17 cellular contexts compared by ENCODE assay signal in the genomic region with DNA sequence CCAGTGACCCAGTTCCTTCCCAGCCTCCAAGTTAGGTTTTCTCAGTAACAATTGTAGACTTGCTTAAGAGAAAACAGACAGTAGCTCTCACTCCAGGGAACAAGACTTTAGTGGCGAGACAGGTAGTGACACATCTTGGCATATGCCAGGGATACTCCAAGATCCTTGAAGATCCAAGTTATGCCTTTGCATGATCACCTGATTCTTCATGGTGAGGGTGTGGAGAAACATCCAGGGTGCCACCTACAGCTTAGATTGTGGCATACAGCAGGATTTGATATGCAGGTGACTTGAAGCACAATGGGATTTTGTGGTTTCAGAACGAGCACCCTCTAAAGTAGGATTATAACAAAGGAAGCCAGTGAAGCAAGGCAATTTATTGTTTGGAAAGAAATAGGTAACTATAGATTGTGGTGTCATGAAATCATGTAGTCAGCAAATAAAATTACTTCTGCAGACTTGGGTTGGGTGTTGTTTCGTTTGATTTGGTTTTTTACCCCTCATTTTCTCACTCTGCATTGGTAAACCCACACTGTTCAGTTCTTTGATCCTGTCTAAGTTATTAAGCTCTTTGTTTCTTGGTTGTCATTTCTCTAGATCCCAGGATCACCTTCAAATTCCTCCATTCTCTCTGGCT. TPM values are rescaled to one million over a fixed set of nuclear protein-coding genes. Genes with fewer than 3 reads are reported as not detected.
DNase-seq lines count a peak whose midpoint lies in the region; ATAC-seq lines count a peak whose summit lies in the region.
"Had no signal": no experiment of that assay in that cellular context is flagged by ENCODE, and none has a peak within 500 bp of the region (broad histone marks: within the 10 kb centered on the region; RNA-seq: fewer than 3 reads in every experiment).

No MANE protein-coding gene starts in this region.

- peak; percentile 41 for ATAC-seq in left colon

- intact Hi-C loops in left colon (cut with DNase I, micrococcal nuclease), result no loop called here

- peak; percentile 84 for DNase-seq in DMS53 treated with DMSO at 0.1 percent for 48 hours (lab: John Stamatoyannopoulos, UW; ENCODE audit: unreplicated experiment)
- peak; percentile 46 to 69 for DNase-seq in NCI-H187 (lab: John Stamatoyannopoulos, UW)
- DNase-seq in NCI-H526 (lab: John Stamatoyannopoulos, UW), result peak; percentile 84 to 86
- DNase-seq in left colon, result no peak
- DNase-seq in NCI-H1930 (lab: John Stamatoyannopoulos, UW), result no peak
- no peak for DNase-seq in foreskin melanocyte
- DNase-seq in H4 (ENCODE audit: low spot score), result no peak
- no peak for DNase-seq in central memory CD4-positive, alpha-beta T cell
- DNase-seq: activated CD4-positive, CD25-positive, alpha-beta regulatory T cell; activated effector memory CD4-positive, alpha-beta T cell treated with anti-CD3 and anti-CD28 coated beads, Interleukin-2, amount 50 U/mL, for 16 hours; cortex of kidney; erythroblast; H7; occipital lobe; stimulated activated naive CD4-positive, alpha-beta T cell treated with Interleukin-2 at 50 U/mL for 16 hours; T-helper 1 cell had no signal

RNA-seq across cellular contexts. Expression of a gene that starts 9.2 kb away (rescaled TPM):
- total RNA-seq in left colon, result 1 to 10 TPM; 6.0 to 6.6 TPM
- 2.3 TPM in 1 of 2 replicates, not detected in the other for total RNA-seq in H4 (2014; rRNA removed; shearing (Covaris generic))
- total RNA-seq: activated CD8-positive, alpha-beta memory T cell treated with anti-CD3 and anti-CD28 coated beads for 36 hours had no signal

Comparison
In these comparisons a context has a peak if more than half of its experiments do, and no peak if none do; other contexts are left out.
1. DNase-seq: peak in DMS53 treated with DMSO at 0.1 percent for 48 hours (single experiment), NCI-H187 (2 of 2) and NCI-H526 (2 of 2); none in left colon (0 of 2), NCI-H1930 (0 of 2), foreskin melanocyte (single experiment), H4 (single experiment) and central memory CD4-positive, alpha-beta T cell (single experiment).